In genomic region chr17:46764709-46765401, GRCh38 we compare ENCODE assay signal across 8 cellular contexts. TPM values are rescaled to one million over a fixed set of nuclear protein-coding genes. Genes with fewer than 3 reads are reported as not detected.
DNase-seq lines count a peak whose midpoint lies in the region; TF ChIP-seq lines count a peak whose summit lies in the region.
"Had no signal": no experiment of that assay in that cellular context is flagged by ENCODE, and none has a peak within 500 bp of the region (broad histone marks: within the 10 kb centered on the region; RNA-seq: fewer than 3 reads in every experiment).

No MANE protein-coding gene starts in this region.

- H3K9me3 ChIP-seq in adrenal gland (replicated peaks in 1 of 3) (no peaks in the 10 kb centered on the region), right atrium auricular region (no peaks in the 10 kb centered on the region), testis (no peaks in the 10 kb centered on the region)

- H3K36me3 Mint-ChIP-seq in HFFc6 (ENCODE audit: low read depth), result peaks cover 13% of the 10 kb centered on the region

- peak overlapping the region in 1 of 5 donors; percentile 7 for H3K27ac ChIP-seq in adrenal gland
- H3K27ac ChIP-seq in right atrium auricular region, result peak overlapping the region in 1 of 2 donors; percentile 26
- H3K27ac ChIP-seq in testis, result no peak overlapping the region

- TF ChIP-seq CTCF in HFFc6 (IDR thresholded peaks at IDR 0.05) (no peak), adrenal gland (IDR thresholded peaks at IDR 0.05) (no peak), right atrium auricular region (IDR thresholded peaks at IDR 0.05) (no peak), testis (IDR thresholded peaks at IDR 0.05) (no peak)

- H3K9me3 Mint-ChIP-seq in HFFc6, result no peaks in the 10 kb centered on the region

- WGBS in adrenal gland, 4 donors, result 38 to 50% (median 43%) methylated on average over 7 to 13 of the region's 13 CpGs
- 35 to 44% methylated on average over 11 to 13 of the region's 13 CpGs for whole genome bisulfite sequencing in testis, 2 donors

- H3K4me1 ChIP-seq in adrenal gland (replicated peaks in 1 of 2), result peaks cover 6 to 12% of the 10 kb centered on the region in 2 donors
- H3K4me1 ChIP-seq in right atrium auricular region, result peaks cover 0 to 23% of the 10 kb centered on the region in 2 donors
- peaks cover 10% of the 10 kb centered on the region for H3K4me1 ChIP-seq in testis

- no peak overlapping the region for H3K4me3 ChIP-seq in adrenal gland
- no peak overlapping the region for H3K4me3 ChIP-seq in right atrium auricular region
- no peak overlapping the region for H3K4me3 ChIP-seq in testis
- H3K4me3 ChIP-seq: dorsolateral prefrontal cortex had no signal

- intact Hi-C loops in adrenal gland (cut with DNase I), result no loop called here
- intact Hi-C loops in testis (cut with DNase I; ENCODE audit: low total_unique reads), result no loop called here

- H3K27me3 ChIP-seq in adrenal gland, result no peaks in the 10 kb centered on the region
- no peaks in the 10 kb centered on the region for H3K27me3 ChIP-seq in right atrium auricular region
- H3K27me3 ChIP-seq in testis, result no peaks in the 10 kb centered on the region
- H3K27me3 ChIP-seq: dorsolateral prefrontal cortex had no signal

- no peaks in the 10 kb centered on the region; the same call in none of the 2 replicates for H3K27me3 Mint-ChIP-seq in HFFc6 (ENCODE audit: insufficient read depth)

- H3K4me1 Mint-ChIP-seq in HFFc6 (ENCODE audit: low read depth), result peaks cover 41% of the 10 kb centered on the region

- TF ChIP-seq POLR2A in adrenal gland (IDR thresholded peaks at IDR 0.05) (no peak), testis (IDR thresholded peaks at IDR 0.05) (no peak)

- H3K27ac Mint-ChIP-seq in HFFc6, result peak overlapping the region; percentile 89

- peaks cover 0 to under 1% of the 10 kb centered on the region in 2 donors for H3K36me3 ChIP-seq in adrenal gland (replicated peaks in 1 of 2)
- H3K36me3 ChIP-seq in right atrium auricular region, result no peaks in the 10 kb centered on the region
- no peaks in the 10 kb centered on the region for H3K36me3 ChIP-seq in testis (ENCODE audit: low read depth, missing control alignments)

- DNase-seq in HFFc6 (peak; percentile 90), adrenal gland (peak; percentile 34 to 84 (median 77)), right atrium auricular region (ENCODE audit: low spot score) (peak; percentile 67), testis (peak; percentile 45), UCSD-AML1 (lab: John Stamatoyannopoulos, UW; ENCODE audit: unreplicated experiment) (no peak), MV-4-11 (lab: John Stamatoyannopoulos, UW) (no peak)
- no peak for DNase-seq in stimulated activated naive CD4-positive, alpha-beta T cell (lab: John Stamatoyannopoulos, UW)

- H3K4me3 Mint-ChIP-seq in HFFc6, result peak overlapping the region; percentile 62; the same call in 1 of the 2 replicates

RNA-seq across cellular contexts. Expression of gene WNT3, which starts 53.6 kb away (rescaled TPM):
- 1 to 10 TPM; 2.1 to 3.5 (median 3.2) TPM for total RNA-seq in HFFc6 (2021; fragmentation: NEBNext Ultra II Directional; extraction: Animal tissue kit (Norgen Biotek cat#: 25700))
- total RNA-seq in adrenal gland (1 to 10 TPM in 2 of 8 donors, under 1 TPM in 4, not detected in 2; 0.17 to 1.1 (median 0.46) TPM), right atrium auricular region (1 to 10 TPM in 1 of 2 donors, under 1 TPM in 1; 0.44 to 1.2 TPM), testis (1 to 10 TPM; 7.7 to 9.8 TPM)
- polyA plus RNA-seq in adrenal gland (1 to 10 TPM in 1 of 3 donors, under 1 TPM in 2; 0.16 to 1.0 (median 0.40) TPM), testis (ENCODE audit: insufficient read depth, low read depth, low replicate concordance) (6.4 TPM)

Comparison
In these comparisons a context has a peak if more than half of its experiments do, and no peak if none do; other contexts are left out.
1. DNase-seq: peak in HFFc6 (single experiment), adrenal gland (7 of 7), right atrium auricular region (single experiment) and testis (single experiment); none in UCSD-AML1 (single experiment), MV-4-11 (single experiment) and stimulated activated naive CD4-positive, alpha-beta T cell (0 of 6).